Comparison of ENCODE assay signal across 8 cellular contexts in genomic region chr19:17718988-17719711, GRCh38. TPM values are rescaled to one million over a fixed set of nuclear protein-coding genes. Genes with fewer than 3 reads are reported as not detected.
DNase-seq lines count a peak whose midpoint lies in the region; ATAC-seq and TF ChIP-seq lines count a peak whose summit lies in the region.

Gene MAP1S (plus strand): TSS chr19:17719480. CDS start chr19:17719503, 23 bp downstream.

- POLR2A ChIA-PET in CD8-positive, alpha-beta memory T cell (lab: Charles Lee) = interaction anchor here (0.6 to 1.6 kb wide), 10 partner anchors 19 to 225 kb away, joined by 3 to 13 read pairs (median 4); partner anchors contain the start of genes FCHO1 and JAK3

- H3K4me3 Mint-ChIP-seq in CD8-positive, alpha-beta memory T cell = peak within 1 kb of the TSS; percentile 83 to 94 (median 89)

- peak within 1 kb of the TSS; percentile 64 to 98 (median 91) for H3K27ac Mint-ChIP-seq in CD8-positive, alpha-beta memory T cell

- peak; percentile 46 to 72 (median 54) for DNase-seq in CD8-positive, alpha-beta memory T cell
- DNase-seq in T-helper 1 cell (peak in 4 of 5 donors; percentile 46 to 69 (median 56)), adrenal gland (peak in 6 of 7 donors; percentile 34 to 57 (median 46)), left ventricle myocardium superior (peak; percentile 80), pulmonary artery endothelial cell (ENCODE audit: low read depth, low spot score) (no peak), uterus (peak; percentile 34 to 59)

- ATAC-seq in GM19468 (IDR thresholded peaks at IDR 0.05; ENCODE audit: extremely low read depth, unreplicated experiment) (peak; percentile 39), left ventricle myocardium superior (peak; percentile 71)

- TF ChIP-seq POLR2A in adrenal gland (IDR thresholded peaks at IDR 0.05) = peak; percentile 32 to 43
- TF ChIP-seq POLR2A in uterus (IDR thresholded peaks at IDR 0.05) = peak; percentile 43 to 68

- H3K27me3 ChIP-seq in CD8-positive, alpha-beta memory T cell (ENCODE audit: insufficient read depth, low read length, poor library complexity, severe bottlenecking) = no peaks in the 10 kb centered on the region
- H3K27me3 ChIP-seq in adrenal gland = no peaks in the 10 kb centered on the region
- H3K27me3 ChIP-seq in uterus = no peaks in the 10 kb centered on the region

- no peaks in the 10 kb centered on the region for H3K9me3 ChIP-seq in CD8-positive, alpha-beta memory T cell (ENCODE audit: low read length)
- H3K9me3 ChIP-seq in KOPT-K1 (ENCODE audit: insufficient read depth, low read length, poor library complexity, severe bottlenecking) (no peaks in the 10 kb centered on the region), adrenal gland (replicated peaks in 1 of 3) (no peaks in the 10 kb centered on the region), uterus (no peaks in the 10 kb centered on the region)

- H3K9me3 Mint-ChIP-seq in CD8-positive, alpha-beta memory T cell = no peaks in the 10 kb centered on the region

- H3K27ac ChIP-seq in CD8-positive, alpha-beta memory T cell (ENCODE audit: low read depth, low read length) = peak within 1 kb of the TSS; percentile 47
- peak within 1 kb of the TSS; percentile 56 for H3K27ac ChIP-seq in KOPT-K1 (ENCODE audit: low read depth, low read length, poor library complexity, severe bottlenecking)
- H3K27ac ChIP-seq in adrenal gland = peak within 1 kb of the TSS in 4 of 5 donors; percentile 37 to 93 (median 51)
- peak within 1 kb of the TSS; percentile 63 to 65 for H3K27ac ChIP-seq in uterus

- CTCF ChIA-PET in CD8-positive, alpha-beta memory T cell (lab: Charles Lee) = interaction anchor here (0.7 to 1.7 kb wide), 4 partner anchors 56 to 219 kb away, joined by 3 to 6 read pairs (median 3); partner anchors contain the start of genes CCDC124 and RPL18A

- peaks cover 0 to 29% (median 1%) of the 10 kb centered on the region in 3 donors for H3K36me3 Mint-ChIP-seq in CD8-positive, alpha-beta memory T cell

- peaks cover 32% of the 10 kb centered on the region for H3K4me1 ChIP-seq in CD8-positive, alpha-beta memory T cell (ENCODE audit: insufficient read depth, low read length)
- peaks cover 22 to 27% of the 10 kb centered on the region in 2 donors for H3K4me1 ChIP-seq in adrenal gland (replicated peaks in 1 of 2)
- peaks cover 0 to 28% of the 10 kb centered on the region in 2 donors for H3K4me1 ChIP-seq in uterus

- intact Hi-C loops in adrenal gland (cut with DNase I) = no loop called here
- intact Hi-C loops in left ventricle myocardium superior (cut with micrococcal nuclease) = no loop called here
- intact Hi-C loops in uterus (cut with DNase I; ENCODE audit: low total_unique reads) = no loop called here

- 0 to 1% (median 1%) methylated on average over 9 to 52 of the region's 52 CpGs for WGBS in adrenal gland, 4 donors

- peaks cover 30 to 44% (median 31%) of the 10 kb centered on the region in 3 donors for H3K4me1 Mint-ChIP-seq in CD8-positive, alpha-beta memory T cell

- TF ChIP-seq CTCF in adrenal gland (IDR thresholded peaks at IDR 0.05) = no peak
- peak in 1 of 4 experiments; percentile 20 for TF ChIP-seq CTCF in uterus (IDR thresholded peaks at IDR 0.05)

- no peaks in the 10 kb centered on the region for H3K36me3 ChIP-seq in CD8-positive, alpha-beta memory T cell (ENCODE audit: insufficient read depth, low read length)
- peaks cover 26% of the 10 kb centered on the region for H3K36me3 ChIP-seq in KOPT-K1 (ENCODE audit: insufficient read depth, low read length)
- H3K36me3 ChIP-seq in adrenal gland (replicated peaks in 1 of 2) = peaks cover 0 to 12% of the 10 kb centered on the region in 2 donors
- H3K36me3 ChIP-seq in uterus = no peaks in the 10 kb centered on the region

- H3K27me3 Mint-ChIP-seq in CD8-positive, alpha-beta memory T cell = peaks cover 0 to 2% of the 10 kb centered on the region in 2 donors

- H3K4me3 ChIP-seq in CD8-positive, alpha-beta memory T cell (ENCODE audit: low read length) = peak within 1 kb of the TSS; percentile 83
- H3K4me3 ChIP-seq in adrenal gland (peak within 1 kb of the TSS in 3 of 4 donors; percentile 37 to 90 (median 74)), uterus (peak within 1 kb of the TSS; percentile 80 to 85)

RNA-seq across cellular contexts. Expression of gene MAP1S, which starts in this region (rescaled TPM):
- 10 to 100 TPM; 66.1 to 72.3 TPM for total RNA-seq in CD8-positive, alpha-beta memory T cell
- 43.0 TPM for polyA plus RNA-seq in CD8-positive, alpha-beta memory T cell
- total RNA-seq in adrenal gland = 10 to 100 TPM; 28.1 to 97.2 (median 46.9) TPM
- 10 to 100 TPM in 2 of 3 donors, 1 to 10 TPM in 1; 6.6 to 66.1 (median 43.4) TPM for polyA plus RNA-seq in adrenal gland
- 25.5 TPM for total RNA-seq in left ventricle myocardium superior
- 40.8 and 52.6 TPM in 2 replicates for total RNA-seq in pulmonary artery endothelial cell
- 10 to 100 TPM in 3 of 4 donors, 1 to 10 TPM in 1; 6.2 to 78.7 (median 50.3) TPM for total RNA-seq in uterus
